8 cellular contexts compared by ENCODE assay signal in the genomic region with DNA sequence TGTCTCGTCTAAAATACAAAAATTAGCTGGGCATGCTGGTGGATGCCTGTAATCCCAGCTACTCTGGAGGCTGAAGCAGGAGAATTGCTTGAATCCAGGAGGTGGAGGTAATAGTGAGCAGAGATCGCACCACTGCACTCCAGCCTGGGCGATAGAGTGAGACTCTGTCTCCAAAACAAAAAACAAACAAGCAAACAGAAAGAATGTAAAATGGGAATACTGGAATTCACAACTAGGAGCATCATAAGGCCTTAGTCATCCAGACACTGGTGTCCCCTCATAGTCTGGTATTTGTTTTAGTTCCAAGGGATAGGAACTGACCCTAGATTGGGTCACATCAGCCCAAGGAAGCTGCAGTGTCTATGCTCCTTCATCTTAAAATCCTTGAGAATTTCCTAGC.
"Had no signal": no experiment of that assay in that cellular context is flagged by ENCODE, and none has a peak within 500 bp of the region (broad histone marks: within the 10 kb centered on the region; RNA-seq: fewer than 3 reads in every experiment).

No MANE protein-coding gene starts in this region.

- FAIRE-seq: HepG2, HTR-8/SVneo, K562 had no signal

- H3K36me3 Mint-ChIP-seq: IgD-negative memory B cell had no signal

- DNase-seq: IMR-90, KBM-7, KG1 had no signal

- H3K27ac ChIP-seq: HL-60 had no signal

- H3K4me3 ChIP-seq: K562 had no signal

- ATAC-seq: HepG2, K562 had no signal

- H3K27ac Mint-ChIP-seq: IgD-negative memory B cell had no signal

- H3K4me3 Mint-ChIP-seq: IgD-negative memory B cell had no signal

- H3K27me3 Mint-ChIP-seq: IgD-negative memory B cell had no signal
